16 cellular contexts compared by ENCODE assay signal in the genomic region with DNA sequence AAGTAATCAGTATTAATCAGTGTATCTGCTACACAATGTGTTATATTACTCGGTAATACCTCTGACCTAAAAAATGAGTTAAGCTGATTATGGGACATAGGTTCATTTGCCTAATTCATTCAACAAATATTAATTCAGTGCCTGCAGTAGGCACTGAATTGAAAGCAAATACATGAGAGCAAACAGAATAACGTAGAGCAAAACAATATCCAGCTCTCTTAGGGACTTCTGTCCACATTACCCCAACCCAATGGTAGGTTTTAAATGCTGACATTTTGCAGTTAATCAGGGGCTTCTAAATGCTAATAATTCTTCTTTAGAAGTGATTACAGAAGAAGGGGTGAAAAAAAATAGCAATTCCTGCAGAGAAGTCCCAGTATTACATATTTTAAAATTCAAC. TPM values are rescaled to one million over a fixed set of nuclear protein-coding genes. Genes with fewer than 3 reads are reported as not detected.
A peak's percentile ranks its signal among the peaks of the same experiment; 100 is the strongest.
DNase-seq lines count a peak whose midpoint lies in the region; ATAC-seq and TF ChIP-seq lines count a peak whose summit lies in the region.
"Had no signal": no experiment of that assay in that cellular context is flagged by ENCODE, and none has a peak within 500 bp of the region (broad histone marks: within the 10 kb centered on the region; RNA-seq: fewer than 3 reads in every experiment).

No MANE protein-coding gene starts in this region.

- intact Hi-C loops in right cardiac atrium (cut with DNase I): no loop called here
- intact Hi-C loops in cardiac septum (cut with DNase I): no loop called here
- intact Hi-C loops in esophagus muscularis mucosa (cut with DNase I): no loop called here
- intact Hi-C loops in dorsolateral prefrontal cortex (cut with DNase I): no loop called here

- no peak for TF ChIP-seq POLR2A in esophagus muscularis mucosa (IDR thresholded peaks at IDR 0.05; ENCODE audit: low read depth)

- H3K27ac ChIP-seq in right cardiac atrium (ENCODE audit: low read length): no peak overlapping the region
- no peak overlapping the region for H3K27ac ChIP-seq in esophagus muscularis mucosa (replicated peaks in 1 of 4)
- H3K27ac ChIP-seq in dorsolateral prefrontal cortex: peak overlapping the region in 14 of 59 donors; percentile 1 to 58 (median 8)
- H3K27ac ChIP-seq: foreskin keratinocyte, GM23248, left lung had no signal

- DNase-seq in right cardiac atrium (no peak), cardiac septum (ENCODE audit: low spot score) (no peak), NCI-H69 (lab: John Stamatoyannopoulos, UW) (peak; percentile 36), esophagus muscularis mucosa (ENCODE audit: extremely low spot score) (no peak), pons (ENCODE audit: low spot score) (no peak), dorsolateral prefrontal cortex (no peak), germinal center (ENCODE audit: low spot score) (no peak)
- DNase-seq: activated CD4-positive, alpha-beta T cell treated with anti-CD3 and anti-CD28 coated beads for 48 hours; cortex of kidney; foreskin keratinocyte; GM23248; left lung; NCI-H1105 treated with DMSO at 0.1 percent for 48 hours; NCI-H2171 treated with DMSO at 0.1 percent for 48 hours; NK-92 treated with Interleukin-12 subunit alpha and Interleukin-12 subunit beta, amount 100 ng/mL, for 24 hours had no signal

- H3K36me3 ChIP-seq in endocrine pancreas (ENCODE audit: control insufficient read depth, insufficient read depth, low read length): no peaks in the 10 kb centered on the region
- H3K36me3 ChIP-seq in esophagus muscularis mucosa: no peaks in the 10 kb centered on the region
- H3K36me3 ChIP-seq: left lung had no signal

- 35% methylated on average over 2 of the region's 2 CpGs for WGBS in right cardiac atrium
- 83% methylated on average over 2 of the region's 2 CpGs for WGBS in esophagus muscularis mucosa

- no peaks in the 10 kb centered on the region for H3K4me1 ChIP-seq in right cardiac atrium (ENCODE audit: control insufficient read depth, insufficient read depth, low read length)
- peaks cover 22% of the 10 kb centered on the region for H3K4me1 ChIP-seq in endocrine pancreas (ENCODE audit: control insufficient read depth, insufficient read depth, low read length)
- peaks cover 0 to 17% (median 10%) of the 10 kb centered on the region in 4 donors for H3K4me1 ChIP-seq in esophagus muscularis mucosa

- TF ChIP-seq CTCF in esophagus muscularis mucosa (IDR thresholded peaks at IDR 0.05): no peak
- TF ChIP-seq CTCF in dorsolateral prefrontal cortex (IDR thresholded peaks at IDR 0.05 in 54 of 56, conservative IDR thresholded peaks at IDR 0.05 in 2 of 56; ENCODE audit: low read depth in 1 of 56, partially characterized antibody in 56 of 56): no peak

- H3K27me3 ChIP-seq in right cardiac atrium (ENCODE audit: control insufficient read depth, insufficient read depth): no peaks in the 10 kb centered on the region
- H3K27me3 ChIP-seq in endocrine pancreas (ENCODE audit: control insufficient read depth, insufficient read depth, low read length): no peaks in the 10 kb centered on the region
- no peaks in the 10 kb centered on the region for H3K27me3 ChIP-seq in esophagus muscularis mucosa
- no peaks in the 10 kb centered on the region for H3K27me3 ChIP-seq in dorsolateral prefrontal cortex
- H3K27me3 ChIP-seq: foreskin keratinocyte, left lung had no signal

- no peak for TF ChIP-seq EP300 in esophagus muscularis mucosa (IDR thresholded peaks at IDR 0.05)

- peak overlapping the region; percentile 24 for H3K9ac ChIP-seq in endocrine pancreas (ENCODE audit: control insufficient read depth, insufficient read depth, low read length)
- H3K9ac ChIP-seq: GM23248 had no signal

- H3K4me3 ChIP-seq in right cardiac atrium (ENCODE audit: low read length) (peak overlapping the region; percentile 42), endocrine pancreas (ENCODE audit: control insufficient read depth, insufficient read depth, low read length) (peak overlapping the region; percentile 73), esophagus muscularis mucosa (no peak overlapping the region), dorsolateral prefrontal cortex (peak overlapping the region in 27 of 59 donors; percentile 1 to 43 (median 15))
- H3K4me3 ChIP-seq: GM23248, left lung had no signal

- no peak for ATAC-seq in right cardiac atrium
- ATAC-seq: foreskin keratinocyte, left lung had no signal

- H3K9me3 ChIP-seq in right cardiac atrium (ENCODE audit: control insufficient read depth, low read length) (no peaks in the 10 kb centered on the region), endocrine pancreas (ENCODE audit: control insufficient read depth, low read length) (no peaks in the 10 kb centered on the region), esophagus muscularis mucosa (no peaks in the 10 kb centered on the region)
- H3K9me3 ChIP-seq: left lung had no signal

RNA-seq across cellular contexts. Expression of a gene that starts 4.9 kb away (rescaled TPM):
- total RNA-seq in right cardiac atrium (10 to 100 TPM in 3 of 4 donors, 1 to 10 TPM in 1; 9.0 to 17.3 (median 17.0) TPM), cardiac septum (8.0 TPM), esophagus muscularis mucosa (10 to 100 TPM; 10.1 to 14.5 (median 11.0) TPM), dorsolateral prefrontal cortex (10 to 100 TPM in 100 of 120 experiments, 1 to 10 TPM in 20; 7.7 to 20.0 (median 11.9) TPM)
- polyA plus RNA-seq in right cardiac atrium: 13.9 TPM

Comparison
In these comparisons a context has a peak if more than half of its experiments do, and no peak if none do; other contexts are left out.
1. H3K4me3 ChIP-seq: peak in right cardiac atrium (single experiment) and endocrine pancreas (single experiment); none in esophagus muscularis mucosa (0 of 4).